In genomic region chr3:71166366-71166765, GRCh38 we compare ENCODE assay signal across 16 cellular contexts.
"Had no signal": no experiment of that assay in that cellular context is flagged by ENCODE, and none has a peak within 500 bp of the region (broad histone marks: within the 10 kb centered on the region; RNA-seq: fewer than 3 reads in every experiment).

No MANE protein-coding gene starts in this region.

- H3K27me3 ChIP-seq: right atrium auricular region had no signal

- H3K9me3 ChIP-seq: right atrium auricular region had no signal

- DNase-seq: activated B cell treated with CpG ODN at 0.5 μM for 24 hours; activated CD4-positive, alpha-beta T cell treated with anti-CD3 and anti-CD28 coated beads for 4 hours; activated CD8-positive, alpha-beta T cell treated with anti-CD3 and anti-CD28 coated beads for 36 hours; activated naive CD4-positive, alpha-beta T cell; activated T-cell treated with anti-CD3 and anti-CD28 coated beads, Interleukin-2, amount 50 U/mL, for 1 hour; dermis blood vessel endothelial cell; effector memory CD4-positive, alpha-beta T cell; foreskin fibroblast; left colon; lower lobe of right lung; midbrain had no signal

- ATAC-seq: activated CD8-positive, alpha-beta T cell treated with anti-CD3 and anti-CD28 coated beads for 36 hours; activated T-helper 17 cell treated with anti-CD3 and anti-CD28 coated beads, Interleukin-2, amount 50 U/mL, for 72 hours; left colon; lower lobe of right lung had no signal

- H3K27me3 Mint-ChIP-seq: activated B cell treated with CpG ODN at 0.5 μM for 24 hours; activated CD8-positive, alpha-beta T cell treated with anti-CD3 and anti-CD28 coated beads for 36 hours; activated T-helper 17 cell treated with anti-CD3 and anti-CD28 coated beads, Interleukin-2, amount 50 U/mL, for 72 hours; stimulated activated naive CD8-positive, alpha-beta T cell treated with anti-CD3 and anti-CD28 coated beads, Interleukin-15, Interleukin-2, amounts not matched to agents 100 ng/mL and 50 ng/mL, for 24 hours had no signal

- H3K4me3 ChIP-seq: lower lobe of right lung, right atrium auricular region, SK-N-MC had no signal

- H3K27ac ChIP-seq: lower lobe of right lung, right atrium auricular region, SK-N-MC had no signal

- H3K36me3 ChIP-seq: lower lobe of right lung, right atrium auricular region had no signal

- H3K27ac Mint-ChIP-seq: activated CD8-positive, alpha-beta T cell treated with anti-CD3 and anti-CD28 coated beads for 36 hours; activated T-helper 17 cell treated with anti-CD3 and anti-CD28 coated beads, Interleukin-2, amount 50 U/mL, for 72 hours; stimulated activated naive CD8-positive, alpha-beta T cell treated with anti-CD3 and anti-CD28 coated beads, Interleukin-15, Interleukin-2, amounts not matched to agents 100 ng/mL and 50 ng/mL, for 24 hours had no signal

- H3K4me3 Mint-ChIP-seq: activated B cell treated with CpG ODN at 0.5 μM for 24 hours; activated CD8-positive, alpha-beta T cell treated with anti-CD3 and anti-CD28 coated beads for 36 hours; activated T-helper 17 cell treated with anti-CD3 and anti-CD28 coated beads, Interleukin-2, amount 50 U/mL, for 72 hours; neural crest cell; stimulated activated naive CD8-positive, alpha-beta T cell treated with anti-CD3 and anti-CD28 coated beads, Interleukin-15, Interleukin-2, amounts not matched to agents 100 ng/mL and 50 ng/mL, for 24 hours had no signal

- H3K9me3 Mint-ChIP-seq: activated B cell treated with CpG ODN at 0.5 μM for 24 hours, neural crest cell had no signal
